Comparison of ENCODE assay signal across 15 cellular contexts in the genomic region with DNA sequence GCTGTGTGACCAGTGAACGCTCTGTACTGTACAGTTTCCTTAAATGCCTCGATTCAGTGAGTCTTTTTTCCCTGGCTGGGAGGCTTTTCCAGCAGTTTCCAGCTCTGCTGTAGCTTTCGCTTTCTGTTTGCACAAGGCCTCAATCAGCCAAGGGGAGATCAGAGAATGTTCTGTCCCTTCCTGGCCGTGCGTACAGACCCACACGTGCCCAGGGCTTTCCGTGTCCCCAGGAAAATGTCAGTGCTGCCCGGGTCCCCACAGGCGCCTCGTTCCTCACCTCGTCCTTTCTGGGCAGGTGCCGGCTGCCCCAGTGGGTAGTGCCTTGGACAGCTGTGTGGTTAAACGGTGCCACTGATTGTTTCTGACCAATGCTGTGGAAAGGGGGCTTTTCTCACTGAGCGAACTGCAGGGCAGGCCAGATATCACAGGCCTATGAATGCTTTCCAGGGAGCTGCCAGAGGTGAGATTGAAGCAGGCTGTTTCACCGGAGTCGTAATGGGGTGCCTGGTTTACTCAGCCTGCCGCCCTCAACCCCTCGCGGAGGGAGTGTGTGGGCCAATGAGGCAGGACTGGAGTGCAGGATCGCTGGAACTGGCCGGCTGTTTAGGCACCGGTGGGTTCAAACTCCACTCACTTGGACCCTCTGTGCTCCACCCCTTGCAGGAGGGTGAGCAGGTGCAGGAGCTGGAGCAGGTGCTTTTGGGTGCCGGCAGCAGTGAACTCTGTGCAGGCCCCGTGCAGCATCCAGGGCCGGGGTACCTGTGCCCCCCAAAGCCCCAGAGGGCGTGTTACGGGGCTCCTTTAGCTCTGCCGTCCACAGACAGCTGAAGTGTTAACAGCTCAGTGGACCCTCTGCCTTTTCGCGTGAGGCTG. TPM values are rescaled to one million over a fixed set of nuclear protein-coding genes. Genes with fewer than 3 reads are reported as not detected.
DNase-seq lines count a peak whose midpoint lies in the region; ATAC-seq and TF ChIP-seq lines count a peak whose summit lies in the region.
"Had no signal": no experiment of that assay in that cellular context is flagged by ENCODE, and none has a peak within 500 bp of the region (broad histone marks: within the 10 kb centered on the region; RNA-seq: fewer than 3 reads in every experiment).

No MANE protein-coding gene starts in this region.

- POLR2A ChIA-PET in activated CD8-positive, alpha-beta T cell treated with anti-CD3 and anti-CD28 coated beads, Interleukin-2, amount 10 ng/mL, durations not matched to agents 7 days and 5 days (lab: Charles Lee): interaction anchor here (1.4 kb wide), 1 partner anchor 14 kb away, joined by 3 read pairs; no protein-coding TSS in a partner anchor
- POLR2A ChIA-PET in activated CD8-positive, alpha-beta T cell treated with anti-CD3 and anti-CD28 coated beads for 36 hours (lab: Charles Lee): interaction anchor here (0.7 to 0.9 kb wide), 2 partner anchors 11 to 20 kb away, joined by 3 read pairs; no protein-coding TSS in a partner anchor

- CTCF ChIA-PET in activated CD8-positive, alpha-beta T cell treated with anti-CD3 and anti-CD28 coated beads, Interleukin-2, amount 10 ng/mL, durations not matched to agents 7 days and 5 days (lab: Charles Lee): no interaction called here
- CTCF ChIA-PET in activated CD8-positive, alpha-beta T cell treated with anti-CD3 and anti-CD28 coated beads for 36 hours (lab: Charles Lee): interaction anchor here (1.4 kb wide), 1 partner anchor 27 kb away, joined by 3 read pairs; no protein-coding TSS in a partner anchor

- H3K4me1 ChIP-seq in left lung (peaks cover 0 to 10% of the 10 kb centered on the region in 2 donors), body of pancreas (peaks cover 8% of the 10 kb centered on the region)

- H3K36me3 Mint-ChIP-seq in activated CD8-positive, alpha-beta T cell treated with anti-CD3 and anti-CD28 coated beads, Interleukin-2, amount 10 ng/mL, durations not matched to agents 7 days and 5 days (ENCODE audit: low read depth): peaks cover 4% of the 10 kb centered on the region
- peaks cover under 1% of the 10 kb centered on the region for H3K36me3 Mint-ChIP-seq in activated CD8-positive, alpha-beta T cell treated with anti-CD3 and anti-CD28 coated beads for 36 hours (ENCODE audit: low read depth)
- H3K36me3 Mint-ChIP-seq in activated T-helper 2 cell treated with anti-CD3 and anti-CD28 coated beads, Interferon-gamma antibody, Interleukin-2, Interleukin-4, amounts not matched to agents 10 μg/mL and 5 μg/mL and 100 μg/mL, durations not matched to agents 14 hours and 24 hours and 36 hours (ENCODE audit: low read depth): peaks cover under 1% of the 10 kb centered on the region
- H3K36me3 Mint-ChIP-seq: activated naive CD8-positive, alpha-beta T cell had no signal

- H3K27me3 ChIP-seq in left lung: peaks cover 0 to 14% of the 10 kb centered on the region in 2 donors
- no peaks in the 10 kb centered on the region for H3K27me3 ChIP-seq in body of pancreas

- 86 to 87% methylated on average over 18 to 29 of the region's 30 CpGs for WGBS in body of pancreas, 2 donors

- no peak for ATAC-seq in activated CD8-positive, alpha-beta T cell treated with anti-CD3 and anti-CD28 coated beads, Interleukin-2, amount 10 ng/mL, durations not matched to agents 7 days and 5 days
- ATAC-seq in activated CD8-positive, alpha-beta T cell treated with anti-CD3 and anti-CD28 coated beads for 36 hours: no peak
- peak; percentile 47 for ATAC-seq in left lung
- ATAC-seq in body of pancreas: no peak
- ATAC-seq in HG03108 (IDR thresholded peaks at IDR 0.05; ENCODE audit: unreplicated experiment): no peak
- ATAC-seq in HG03565 (IDR thresholded peaks at IDR 0.05; ENCODE audit: unreplicated experiment): no peak
- ATAC-seq: SK-N-SH treated with all-trans-retinoic acid at 6 μM for 48 hours had no signal

- peak overlapping the region; percentile 37 for H3K27ac Mint-ChIP-seq in activated CD8-positive, alpha-beta T cell treated with anti-CD3 and anti-CD28 coated beads, Interleukin-2, amount 10 ng/mL, durations not matched to agents 7 days and 5 days
- no peak overlapping the region for H3K27ac Mint-ChIP-seq in activated CD8-positive, alpha-beta T cell treated with anti-CD3 and anti-CD28 coated beads for 36 hours
- peak overlapping the region; percentile 8 for H3K27ac Mint-ChIP-seq in activated T-helper 2 cell treated with anti-CD3 and anti-CD28 coated beads, Interferon-gamma antibody, Interleukin-2, Interleukin-4, amounts not matched to agents 10 μg/mL and 5 μg/mL and 100 μg/mL, durations not matched to agents 14 hours and 24 hours and 36 hours
- H3K27ac Mint-ChIP-seq: activated naive CD8-positive, alpha-beta T cell had no signal

- peaks cover 0 to 27% of the 10 kb centered on the region in 2 donors for H3K36me3 ChIP-seq in left lung
- peaks cover 0 to 3% of the 10 kb centered on the region in 2 donors for H3K36me3 ChIP-seq in body of pancreas (replicated peaks in 1 of 2; ENCODE audit: insufficient read depth in 1 of 2, low read depth in 2 of 2)

- no peak for TF ChIP-seq POLR2A in body of pancreas (IDR thresholded peaks at IDR 0.05)

- peak overlapping the region; percentile 18 to 70 for H3K27ac ChIP-seq in left lung
- no peak overlapping the region for H3K27ac ChIP-seq in body of pancreas
- H3K27ac ChIP-seq: tibial artery had no signal

- H3K9me3 Mint-ChIP-seq in activated CD8-positive, alpha-beta T cell treated with anti-CD3 and anti-CD28 coated beads, Interleukin-2, amount 10 ng/mL, durations not matched to agents 7 days and 5 days (ENCODE audit: insufficient read depth): peaks cover 6% of the 10 kb centered on the region
- H3K9me3 Mint-ChIP-seq in activated CD8-positive, alpha-beta T cell treated with anti-CD3 and anti-CD28 coated beads for 36 hours: peaks cover under 1% of the 10 kb centered on the region
- H3K9me3 Mint-ChIP-seq in activated T-helper 2 cell treated with anti-CD3 and anti-CD28 coated beads, Interferon-gamma antibody, Interleukin-2, Interleukin-4, amounts not matched to agents 10 μg/mL and 5 μg/mL and 100 μg/mL, durations not matched to agents 14 hours and 24 hours and 36 hours: no peaks in the 10 kb centered on the region

- peaks cover 20% of the 10 kb centered on the region for H3K4me1 Mint-ChIP-seq in activated CD8-positive, alpha-beta T cell treated with anti-CD3 and anti-CD28 coated beads, Interleukin-2, amount 10 ng/mL, durations not matched to agents 7 days and 5 days (ENCODE audit: low read depth)
- H3K4me1 Mint-ChIP-seq in activated CD8-positive, alpha-beta T cell treated with anti-CD3 and anti-CD28 coated beads for 36 hours (ENCODE audit: low read depth): peaks cover 10% of the 10 kb centered on the region
- peaks cover 6% of the 10 kb centered on the region for H3K4me1 Mint-ChIP-seq in activated T-helper 2 cell treated with anti-CD3 and anti-CD28 coated beads, Interferon-gamma antibody, Interleukin-2, Interleukin-4, amounts not matched to agents 10 μg/mL and 5 μg/mL and 100 μg/mL, durations not matched to agents 14 hours and 24 hours and 36 hours (ENCODE audit: low read depth)

- DNase-seq in activated CD8-positive, alpha-beta T cell treated with anti-CD3 and anti-CD28 coated beads, Interleukin-2, amount 10 ng/mL, durations not matched to agents 7 days and 5 days: no peak
- DNase-seq in activated CD8-positive, alpha-beta T cell treated with anti-CD3 and anti-CD28 coated beads for 36 hours: no peak
- no peak for DNase-seq in activated T-helper 2 cell treated with anti-CD3 and anti-CD28 coated beads, Interferon-gamma antibody, Interleukin-2, Interleukin-4, amounts not matched to agents 10 μg/mL and 5 μg/mL and 100 μg/mL, durations not matched to agents 14 hours and 24 hours and 36 hours (ENCODE audit: low spot score)
- DNase-seq in left lung (peak in 1 of 2 donors; percentile 54), stromal cell of bone marrow (ENCODE audit: low read depth) (peak; percentile 13), body of pancreas (no peak)
- DNase-seq: activated CD4-positive, alpha-beta T cell treated with anti-CD3 and anti-CD28 coated beads, Interleukin-2, amount 50 U/mL, for 1 hour; effector CD4-positive, alpha-beta T cell; NCI-H146; retina; tibial artery had no signal

- H3K9me3 ChIP-seq in left lung: no peaks in the 10 kb centered on the region
- no peaks in the 10 kb centered on the region for H3K9me3 ChIP-seq in body of pancreas

- H3K4me3 ChIP-seq in left lung (no peak overlapping the region), body of pancreas (no peak overlapping the region)
- H3K4me3 ChIP-seq: tibial artery had no signal

- no peak overlapping the region for H3K4me3 Mint-ChIP-seq in activated CD8-positive, alpha-beta T cell treated with anti-CD3 and anti-CD28 coated beads, Interleukin-2, amount 10 ng/mL, durations not matched to agents 7 days and 5 days
- no peak overlapping the region for H3K4me3 Mint-ChIP-seq in activated CD8-positive, alpha-beta T cell treated with anti-CD3 and anti-CD28 coated beads for 36 hours
- H3K4me3 Mint-ChIP-seq in activated T-helper 2 cell treated with anti-CD3 and anti-CD28 coated beads, Interferon-gamma antibody, Interleukin-2, Interleukin-4, amounts not matched to agents 10 μg/mL and 5 μg/mL and 100 μg/mL, durations not matched to agents 14 hours and 24 hours and 36 hours (ENCODE audit: low read depth): no peak overlapping the region
- H3K4me3 Mint-ChIP-seq: activated naive CD8-positive, alpha-beta T cell had no signal

- TF ChIP-seq CTCF in activated CD8-positive, alpha-beta T cell treated with anti-CD3 and anti-CD28 coated beads for 36 hours (IDR thresholded peaks at IDR 0.05): no peak
- no peak for TF ChIP-seq CTCF in left lung (IDR thresholded peaks at IDR 0.05)
- TF ChIP-seq CTCF in body of pancreas (IDR thresholded peaks at IDR 0.05): no peak

- H3K27me3 Mint-ChIP-seq in activated CD8-positive, alpha-beta T cell treated with anti-CD3 and anti-CD28 coated beads, Interleukin-2, amount 10 ng/mL, durations not matched to agents 7 days and 5 days (ENCODE audit: low read depth): peaks cover 10% of the 10 kb centered on the region
- peaks cover 8% of the 10 kb centered on the region for H3K27me3 Mint-ChIP-seq in activated CD8-positive, alpha-beta T cell treated with anti-CD3 and anti-CD28 coated beads for 36 hours
- peaks cover 11% of the 10 kb centered on the region for H3K27me3 Mint-ChIP-seq in activated T-helper 2 cell treated with anti-CD3 and anti-CD28 coated beads, Interferon-gamma antibody, Interleukin-2, Interleukin-4, amounts not matched to agents 10 μg/mL and 5 μg/mL and 100 μg/mL, durations not matched to agents 14 hours and 24 hours and 36 hours (ENCODE audit: low read depth)

- intact Hi-C loops in activated CD8-positive, alpha-beta T cell treated with anti-CD3 and anti-CD28 coated beads for 36 hours (cut with micrococcal nuclease): no loop called here
- intact Hi-C loops in activated T-helper 2 cell treated with anti-CD3 and anti-CD28 coated beads, Interferon-gamma antibody, Interleukin-2, Interleukin-4, amounts not matched to agents 10 μg/mL and 5 μg/mL and 100 μg/mL, durations not matched to agents 14 hours and 24 hours and 36 hours (cut with micrococcal nuclease): no loop called here
- intact Hi-C loops in left lung (cut with DNase I): no loop called here
- intact Hi-C loops in body of pancreas (cut with DNase I): no loop called here

RNA-seq across cellular contexts. Expression of a gene that starts 44.4 kb away (rescaled TPM):
- 1 to 10 TPM; 4.9 to 7.4 TPM for total RNA-seq in activated CD8-positive, alpha-beta T cell treated with anti-CD3 and anti-CD28 coated beads, Interleukin-2, amount 10 ng/mL, durations not matched to agents 7 days and 5 days
- 1 to 10 TPM; 4.3 to 6.2 TPM for total RNA-seq in activated CD8-positive, alpha-beta T cell treated with anti-CD3 and anti-CD28 coated beads for 36 hours
- total RNA-seq in activated T-helper 2 cell treated with anti-CD3 and anti-CD28 coated beads, Interferon-gamma antibody, Interleukin-2, Interleukin-4, amounts not matched to agents 10 μg/mL and 5 μg/mL and 100 μg/mL, durations not matched to agents 14 hours and 24 hours and 36 hours: 5.6 and 7.7 TPM in 2 replicates
- total RNA-seq in left lung (1 to 10 TPM; 8.1 to 9.5 TPM), body of pancreas (1 to 10 TPM; 4.9 to 5.6 TPM)

Comparison
In these comparisons a context has a peak if more than half of its experiments do, and no peak if none do; other contexts are left out.
1. H3K27ac ChIP-seq: peak in left lung (2 of 2); none in body of pancreas (0 of 4).